ENCODE assay signal across 18 cellular contexts in the genomic region with DNA sequence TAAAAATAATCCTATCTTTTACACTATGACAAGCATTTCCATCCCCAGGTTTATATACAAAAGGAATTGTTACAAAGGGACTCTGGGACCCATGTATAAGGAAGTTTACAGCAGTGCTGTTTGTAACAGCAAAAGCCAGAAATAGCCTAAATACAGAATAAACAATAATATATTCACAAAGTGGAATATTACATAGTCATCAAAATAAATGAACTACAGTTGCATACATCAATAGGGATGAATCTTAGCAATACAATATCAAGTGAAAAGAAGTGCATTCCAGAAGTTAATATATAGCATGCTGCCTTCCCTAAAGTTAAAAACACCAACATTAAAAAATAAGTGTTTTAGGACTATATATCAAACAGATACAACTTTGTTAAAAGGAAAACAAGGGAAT.
A peak's percentile ranks its signal among the peaks of the same experiment; 100 is the strongest.
DNase-seq lines count a peak whose midpoint lies in the region; ATAC-seq, FAIRE-seq and TF ChIP-seq lines count a peak whose summit lies in the region.
"Had no signal": no experiment of that assay in that cellular context is flagged by ENCODE, and none has a peak within 500 bp of the region (broad histone marks: within the 10 kb centered on the region; RNA-seq: fewer than 3 reads in every experiment).

No MANE protein-coding gene starts in this region.

- TF ChIP-seq EP300 in A549 (IDR thresholded peaks at IDR 0.05) (no peak), K562 (IDR thresholded peaks at IDR 0.05; ENCODE audit: low read length) (no peak)

- no peak for TF ChIP-seq POLR2A in A549 (IDR thresholded peaks at IDR 0.05; ENCODE audit: low read length)
- TF ChIP-seq POLR2A in K562 (conservative IDR thresholded peaks at IDR 0.05) = no peak

- H3K4me3 ChIP-seq in A549 (no peak overlapping the region), HEK293 (ENCODE audit: low read depth, low read length) (no peak overlapping the region), K562 (no peak overlapping the region)
- H3K4me3 ChIP-seq: BLaER1 treated with 17β-estradiol and CSF1 and Interleukin-3, amounts not matched to agents 10 nM and 100 nM had no signal

- TF ChIP-seq CTCF in A549 (IDR thresholded peaks at IDR 0.05) = no peak
- TF ChIP-seq CTCF in HEK293 (tag by site-specific recombination; IDR thresholded peaks at IDR 0.05) = no peak
- TF ChIP-seq CTCF in K562 (IDR thresholded peaks at IDR 0.05 in 2 of 3, conservative IDR thresholded peaks at IDR 0.05 in 1 of 3; ENCODE audit: insufficient read depth in 2 of 3, low read depth in 1 of 3, low read length in 3 of 3) = no peak

- FAIRE-seq in A549 (lab: Jason Lieb, UNC) = no peak
- no peak for FAIRE-seq in K562 (lab: Jason Lieb, UNC)
- FAIRE-seq: A204.1, G401.6, GM12891 had no signal

- H3K9ac ChIP-seq in K562 (ENCODE audit: insufficient read depth in 1 of 2, low read depth in 2 of 2, low read length in 2 of 2) = no peak overlapping the region
- H3K9ac ChIP-seq: BLaER1 treated with 17β-estradiol and CSF1 and Interleukin-3, amounts not matched to agents 10 nM and 100 nM had no signal

- H3K4me2 ChIP-seq in A549 = no peak overlapping the region
- no peak overlapping the region for H3K4me2 ChIP-seq in K562 (ENCODE audit: insufficient read depth, low read length)
- H3K4me2 ChIP-seq: BLaER1 treated with 17β-estradiol and CSF1 and Interleukin-3, amounts not matched to agents 10 nM and 100 nM had no signal

- peaks cover 9 to 14% of the 10 kb centered on the region in 2 experiments; a peak in 4 of 5 replicates for H3K27me3 ChIP-seq in K562 (ENCODE audit: control insufficient read depth in 2 of 2, insufficient read depth in 2 of 2, low read length in 2 of 2)
- H3K27me3 ChIP-seq: BLaER1 treated with 17β-estradiol and CSF1 and Interleukin-3, amounts not matched to agents 10 nM and 100 nM had no signal

- TF ChIP-seq RAD21 in A549 (conservative IDR thresholded peaks at IDR 0.05 in 1 of 2, IDR thresholded peaks at IDR 0.05 in 1 of 2) (no peak), K562 (CRISPR knock-in tag; conservative IDR thresholded peaks at IDR 0.05 in 1 of 2, IDR thresholded peaks at IDR 0.05 in 1 of 2) (no peak)

- BruUV-seq in K562 (replicated peaks; lab: Mats Ljungman, UMichigan) = no TSS peak

- DNase-seq in A549 (ENCODE audit: low read depth in 1 of 2, low spot score in 1 of 2) = no peak
- DNase-seq in K562 (ENCODE audit: extremely low read depth in 1 of 4, low spot score in 3 of 4) = no peak
- no peak for DNase-seq in effector CD8-positive, alpha-beta T cell (lab: John Stamatoyannopoulos, UW)
- DNase-seq: 8988T; AML-193; Caco-2; Calu3; CD4-positive, alpha-beta T cell; CD8-positive, alpha-beta T cell; DMS79 treated with DMSO at 0.1 percent for 48 hours; GF-D8 had no signal

- H3K79me2 ChIP-seq in K562 (ENCODE audit: control insufficient read depth, insufficient read depth, low read length) = no peaks in the 10 kb centered on the region

- H3K4me1 ChIP-seq in A549 (no peaks in the 10 kb centered on the region), HEK293 (ENCODE audit: control insufficient read depth, insufficient read depth, low read length) (no peaks in the 10 kb centered on the region), K562 (replicated peaks in 1 of 2; ENCODE audit: control insufficient read depth in 2 of 2, insufficient read depth in 2 of 2, low read length in 2 of 2) (no peaks in the 10 kb centered on the region)
- H3K4me1 ChIP-seq: BLaER1 treated with 17β-estradiol and CSF1 and Interleukin-3, amounts not matched to agents 10 nM and 100 nM; Caco-2 had no signal

- intact Hi-C loops in K562 (cut with micrococcal nuclease) = no loop called here

- in situ Hi-C loops in K562 (cut with MboI) = no loop called here

- no peak for ATAC-seq in A549
- ATAC-seq in K562 = no peak
- ATAC-seq in GM18867 (IDR thresholded peaks at IDR 0.05; ENCODE audit: unreplicated experiment) = no peak
- ATAC-seq: CD8-positive, alpha-beta T cell had no signal

- POLR2A ChIA-PET in A549 (lab: Yijun Ruan, JAX) (no interaction called here), HEK293 (lab: Yijun Ruan, JAX) (no interaction called here), K562 (lab: Yijun Ruan, JAX) (no interaction called here)

- CTCF ChIA-PET in A549 (lab: Yijun Ruan, JAX) (interaction anchor here (2.7 kb wide), 1 partner anchor 13 kb away, joined by 13 read pairs; no protein-coding TSS in a partner anchor), HEK293 (lab: Yijun Ruan, JAX) (interaction anchor here (0.5 to 4.7 kb wide), 2 partner anchors 13 to 468 kb away, joined by 3 to 19 read pairs; no protein-coding TSS in a partner anchor), K562 (lab: Yijun Ruan, JAX; ENCODE audit: low intra/inter-chr PET ratio) (no interaction called here)

- H3K27ac ChIP-seq in A549 (no peak overlapping the region), HEK293 (ENCODE audit: extremely low read depth, low read depth, low read length) (no peak overlapping the region), K562 (ENCODE audit: extremely low read depth, low read depth, low read length) (no peak overlapping the region)
- H3K27ac ChIP-seq: BLaER1 treated with 17β-estradiol and CSF1 and Interleukin-3, amounts not matched to agents 10 nM and 100 nM; C4-2B had no signal

- H3K9me1 ChIP-seq in K562 (ENCODE audit: control insufficient read depth, insufficient read depth, low read length) = no peaks in the 10 kb centered on the region

- H2AFZ ChIP-seq in K562 (ENCODE audit: low read depth, low read length) = no peak overlapping the region

- H3K9me3 ChIP-seq in A549 = peaks cover 9% of the 10 kb centered on the region; the same call in 2 of the 3 replicates
- H3K9me3 ChIP-seq in HEK293 (ENCODE audit: control insufficient read depth, insufficient read depth, low read depth, low read length) = no peaks in the 10 kb centered on the region
- H3K9me3 ChIP-seq in K562 (replicated peaks; ENCODE audit: control insufficient read depth, insufficient read depth, low read depth, low read length) = no peaks in the 10 kb centered on the region; the same call in 1 of the 2 replicates

- no peaks in the 10 kb centered on the region for H3K36me3 ChIP-seq in HEK293 (ENCODE audit: control insufficient read depth in 2 of 2, insufficient read depth in 1 of 2, low read length in 2 of 2)
- H3K36me3 ChIP-seq in K562 (ENCODE audit: control insufficient read depth, insufficient read depth, low read length) = no peaks in the 10 kb centered on the region
- H3K36me3 ChIP-seq: BLaER1 treated with 17β-estradiol and CSF1 and Interleukin-3, amounts not matched to agents 10 nM and 100 nM had no signal

- no peaks in the 10 kb centered on the region for H4K20me1 ChIP-seq in K562 (replicated peaks; ENCODE audit: control insufficient read depth, insufficient read depth, low read length)
- H4K20me1 ChIP-seq: BLaER1 treated with 17β-estradiol and CSF1 and Interleukin-3, amounts not matched to agents 10 nM and 100 nM had no signal

TF ChIP-seq in A549, 52 proteins besides CTCF, POLR2A, EP300 and RAD21:
- peak; percentile 70 for TF ChIP-seq MAFK (IDR thresholded peaks at IDR 0.05; ENCODE audit: partially characterized antibody)
- TF ChIP-seq, protein P1, sequence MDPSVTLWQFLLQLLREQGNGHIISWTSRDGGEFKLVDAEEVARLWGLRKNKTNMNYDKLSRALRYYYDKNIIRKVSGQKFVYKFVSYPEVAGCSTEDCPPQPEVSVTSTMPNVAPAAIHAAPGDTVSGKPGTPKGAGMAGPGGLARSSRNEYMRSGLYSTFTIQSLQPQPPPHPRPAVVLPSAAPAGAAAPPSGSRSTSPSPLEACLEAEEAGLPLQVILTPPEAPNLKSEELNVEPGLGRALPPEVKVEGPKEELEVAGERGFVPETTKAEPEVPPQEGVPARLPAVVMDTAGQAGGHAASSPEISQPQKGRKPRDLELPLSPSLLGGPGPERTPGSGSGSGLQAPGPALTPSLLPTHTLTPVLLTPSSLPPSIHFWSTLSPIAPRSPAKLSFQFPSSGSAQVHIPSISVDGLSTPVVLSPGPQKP (IDR thresholded peaks at IDR 0.05; ENCODE audit: low read depth, low read length) = no peak

TF ChIP-seq in K562, 482 proteins besides CTCF, POLR2A, EP300 and RAD21 (continues in another document):
- no peak for TF ChIP-seq MEF2A (IDR thresholded peaks at IDR 0.05; ENCODE audit: control insufficient read depth, low read depth, low read length)
- no peak for TF ChIP-seq XRCC4 (IDR thresholded peaks at IDR 0.05; ENCODE audit: extremely low read depth, insufficient read depth, insufficient read length)
- peak; percentile 83 for TF ChIP-seq ZNF316 (IDR thresholded peaks at IDR 0.05)
- no peak for TF ChIP-seq TCF7 (IDR thresholded peaks at IDR 0.05; ENCODE audit: borderline replicate concordance)
- no peak for TF ChIP-seq HOXB6 (CRISPR knock-in tag; IDR thresholded peaks at IDR 0.05; ENCODE audit: borderline replicate concordance)
- TF ChIP-seq, protein P2, sequence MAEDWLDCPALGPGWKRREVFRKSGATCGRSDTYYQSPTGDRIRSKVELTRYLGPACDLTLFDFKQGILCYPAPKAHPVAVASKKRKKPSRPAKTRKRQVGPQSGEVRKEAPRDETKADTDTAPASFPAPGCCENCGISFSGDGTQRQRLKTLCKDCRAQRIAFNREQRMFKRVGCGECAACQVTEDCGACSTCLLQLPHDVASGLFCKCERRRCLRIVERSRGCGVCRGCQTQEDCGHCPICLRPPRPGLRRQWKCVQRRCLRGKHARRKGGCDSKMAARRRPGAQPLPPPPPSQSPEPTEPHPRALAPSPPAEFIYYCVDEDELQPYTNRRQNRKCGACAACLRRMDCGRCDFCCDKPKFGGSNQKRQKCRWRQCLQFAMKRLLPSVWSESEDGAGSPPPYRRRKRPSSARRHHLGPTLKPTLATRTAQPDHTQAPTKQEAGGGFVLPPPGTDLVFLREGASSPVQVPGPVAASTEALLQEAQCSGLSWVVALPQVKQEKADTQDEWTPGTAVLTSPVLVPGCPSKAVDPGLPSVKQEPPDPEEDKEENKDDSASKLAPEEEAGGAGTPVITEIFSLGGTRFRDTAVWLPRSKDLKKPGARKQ (CRISPR knock-in tag; IDR thresholded peaks at IDR 0.05) = no peak
- no peak for TF ChIP-seq ZNF133 (CRISPR knock-in tag; IDR thresholded peaks at IDR 0.05)
- TF ChIP-seq MAFG (tag; conservative IDR thresholded peaks at IDR 0.05) = 0 out of 2 replicates have a peak, but pooled peaks have one; percentile 22
